ENCODE assay signal across 11 cellular contexts in the genomic region with DNA sequence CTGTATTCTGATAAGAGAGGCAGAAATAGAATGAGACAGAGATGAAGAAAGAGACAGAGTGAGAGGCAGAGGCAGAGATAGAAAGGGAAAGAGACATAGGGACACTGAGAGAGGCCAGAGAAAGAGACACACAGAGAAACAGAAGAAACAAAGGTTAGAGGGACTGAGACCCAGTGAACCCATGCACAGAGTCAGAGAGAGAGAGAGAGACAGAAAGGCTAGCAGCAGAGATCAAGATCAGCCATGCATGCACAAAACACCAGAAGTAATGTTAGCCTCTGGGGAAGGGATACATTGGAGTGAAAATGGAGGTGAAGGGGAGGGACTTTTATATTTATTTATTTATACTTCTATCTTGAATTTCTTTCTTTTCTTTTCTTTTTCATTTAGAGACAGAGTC. TPM values are rescaled to one million over a fixed set of nuclear protein-coding genes. Genes with fewer than 3 reads are reported as not detected.
A peak's percentile ranks its signal among the peaks of the same experiment; 100 is the strongest.
DNase-seq lines count a peak whose midpoint lies in the region; ATAC-seq, FAIRE-seq and TF ChIP-seq lines count a peak whose summit lies in the region.
"Had no signal": no experiment of that assay in that cellular context is flagged by ENCODE, and none has a peak within 500 bp of the region (broad histone marks: within the 10 kb centered on the region; RNA-seq: fewer than 3 reads in every experiment).

No MANE protein-coding gene starts in this region.

- H3K4me3 ChIP-seq in heart left ventricle (no peak overlapping the region), upper lobe of right lung (no peak overlapping the region)
- H3K4me3 ChIP-seq: ascending aorta had no signal

- no peaks in the 10 kb centered on the region for H3K9me3 Mint-ChIP-seq in mesothelial cell of epicardium
- H3K9me3 Mint-ChIP-seq in natural killer cell treated with Interleukin-12 subunit alpha and Interleukin-12 subunit beta and Interleukin-15 and Interleukin-18, amount 100 ng/mL, for 72 hours, result no peaks in the 10 kb centered on the region

- no peak for TF ChIP-seq POLR2A in heart left ventricle (IDR thresholded peaks at IDR 0.05)

- TF ChIP-seq CTCF in mesothelial cell of epicardium (IDR thresholded peaks at IDR 0.05; ENCODE audit: unreplicated experiment) (no peak), heart left ventricle (IDR thresholded peaks at IDR 0.05) (no peak), upper lobe of right lung (IDR thresholded peaks at IDR 0.05) (no peak)

- H3K27ac ChIP-seq in heart left ventricle, result peak overlapping the region in 1 of 12 donors; percentile 23
- no peak overlapping the region for H3K27ac ChIP-seq in upper lobe of right lung

- ATAC-seq in GM18517 (IDR thresholded peaks at IDR 0.05; ENCODE audit: unreplicated experiment) (peak; percentile 43), GM21723 (IDR thresholded peaks at IDR 0.05; ENCODE audit: unreplicated experiment) (peak; percentile 66), HG03575 (IDR thresholded peaks at IDR 0.05; ENCODE audit: extremely low read depth, insufficient number of reproducible peaks, low FRiP score, unreplicated experiment) (peak; percentile 44), heart left ventricle (no peak), upper lobe of right lung (no peak)
- ATAC-seq in natural killer cell treated with Interleukin-12 subunit alpha and Interleukin-12 subunit beta and Interleukin-15 and Interleukin-18, amount 100 ng/mL, for 72 hours, result no peak

- H3K36me3 ChIP-seq in heart left ventricle (no peaks in the 10 kb centered on the region), upper lobe of right lung (no peaks in the 10 kb centered on the region)
- H3K36me3 ChIP-seq: ascending aorta had no signal

- H3K27me3 Mint-ChIP-seq in mesothelial cell of epicardium (ENCODE audit: low read depth), result no peaks in the 10 kb centered on the region
- no peaks in the 10 kb centered on the region for H3K27me3 Mint-ChIP-seq in natural killer cell treated with Interleukin-12 subunit alpha and Interleukin-12 subunit beta and Interleukin-15 and Interleukin-18, amount 100 ng/mL, for 72 hours

- H3K9me3 ChIP-seq in heart left ventricle (no peaks in the 10 kb centered on the region), upper lobe of right lung (no peaks in the 10 kb centered on the region)
- H3K9me3 ChIP-seq: ascending aorta had no signal

- FAIRE-seq in urothelium cell line (lab: Jason Lieb, UNC), result no peak
- FAIRE-seq: islet of Langerhans had no signal

- no peak overlapping the region for H3K4me3 Mint-ChIP-seq in mesothelial cell of epicardium
- no peak overlapping the region for H3K4me3 Mint-ChIP-seq in natural killer cell treated with Interleukin-12 subunit alpha and Interleukin-12 subunit beta and Interleukin-15 and Interleukin-18, amount 100 ng/mL, for 72 hours

- intact Hi-C loops in heart left ventricle (cut with DNase I), result loop anchor here in 1 of 10 donors (5.0 kb wide), 1 partner anchor 39 kb away; no protein-coding TSS in a partner anchor
- intact Hi-C loops in upper lobe of right lung (cut with DNase I), result no loop called here

- no peaks in the 10 kb centered on the region for H3K27me3 ChIP-seq in heart left ventricle
- H3K27me3 ChIP-seq in upper lobe of right lung, result no peaks in the 10 kb centered on the region
- H3K27me3 ChIP-seq: ascending aorta had no signal

- H3K36me3 Mint-ChIP-seq in mesothelial cell of epicardium, result no peaks in the 10 kb centered on the region
- no peaks in the 10 kb centered on the region for H3K36me3 Mint-ChIP-seq in natural killer cell treated with Interleukin-12 subunit alpha and Interleukin-12 subunit beta and Interleukin-15 and Interleukin-18, amount 100 ng/mL, for 72 hours

- peak overlapping the region; percentile 100 for H3K27ac Mint-ChIP-seq in mesothelial cell of epicardium
- H3K27ac Mint-ChIP-seq in natural killer cell treated with Interleukin-12 subunit alpha and Interleukin-12 subunit beta and Interleukin-15 and Interleukin-18, amount 100 ng/mL, for 72 hours, result no peak overlapping the region

- peaks cover 57% of the 10 kb centered on the region for H3K4me1 Mint-ChIP-seq in mesothelial cell of epicardium
- no peaks in the 10 kb centered on the region for H3K4me1 Mint-ChIP-seq in natural killer cell treated with Interleukin-12 subunit alpha and Interleukin-12 subunit beta and Interleukin-15 and Interleukin-18, amount 100 ng/mL, for 72 hours (ENCODE audit: low read depth in 2 of 2)

- DNase-seq in mesothelial cell of epicardium (ENCODE audit: low spot score in 2 of 2, unreplicated experiment in 2 of 2) (no peak), heart left ventricle (no peak), upper lobe of right lung (no peak), urothelium cell line (ENCODE audit: low spot score) (no peak)
- no peak for DNase-seq in natural killer cell treated with Interleukin-12 subunit alpha and Interleukin-12 subunit beta and Interleukin-15 and Interleukin-18, amount 100 ng/mL, for 72 hours (ENCODE audit: low spot score)
- DNase-seq: T1000 had no signal

- peaks cover 0 to 49% (median 11%) of the 10 kb centered on the region in 12 donors for H3K4me1 ChIP-seq in heart left ventricle
- peaks cover 5% of the 10 kb centered on the region for H3K4me1 ChIP-seq in upper lobe of right lung

RNA-seq across cellular contexts. Expression of a gene that starts 14.1 kb away (rescaled TPM):
- 2,843 to 2,896 TPM (median 2,890 TPM) in 3 replicates for total RNA-seq in mesothelial cell of epicardium
- 1,000 to 10,000 TPM in 1 of 9 donors, 100 to 1,000 TPM in 8; 355 to 1,522 (median 471) TPM for total RNA-seq in heart left ventricle
- polyA plus RNA-seq in heart left ventricle, result 100 to 1,000 TPM; 119 to 747 TPM
- 1,248 TPM for total RNA-seq in upper lobe of right lung
- total RNA-seq in natural killer cell treated with Interleukin-12 subunit alpha and Interleukin-12 subunit beta and Interleukin-15 and Interleukin-18, amount 100 ng/mL, for 72 hours, result not detected

RNA-seq across cellular contexts. Expression of a gene that starts 57.6 kb away (rescaled TPM):
- total RNA-seq in mesothelial cell of epicardium, result 92.6 to 101 TPM (median 97.1 TPM) in 3 replicates
- 100 to 1,000 TPM in 1 of 9 donors, 10 to 100 TPM in 8; 52.1 to 149 (median 66.5) TPM for total RNA-seq in heart left ventricle
- polyA plus RNA-seq in heart left ventricle, result 100 to 1,000 TPM in 1 of 2 donors, 10 to 100 TPM in 1; 92.0 to 102 TPM
- total RNA-seq in upper lobe of right lung, result 62.4 TPM
- total RNA-seq in natural killer cell treated with Interleukin-12 subunit alpha and Interleukin-12 subunit beta and Interleukin-15 and Interleukin-18, amount 100 ng/mL, for 72 hours, result 10 to 100 TPM; 60.0 to 84.9 TPM

Comparison
In these comparisons a context has a peak if more than half of its experiments do, and no peak if none do; other contexts are left out.
1. ATAC-seq: peak in GM18517 (single experiment), GM21723 (single experiment) and HG03575 (single experiment); none in heart left ventricle (0 of 4), upper lobe of right lung (single experiment) and natural killer cell treated with Interleukin-12 subunit alpha and Interleukin-12 subunit beta and Interleukin-15 and Interleukin-18, amount 100 ng/mL, for 72 hours (0 of 2).
2. RNA of a gene that starts 14.1 kb away (total RNA-seq): 2,843 to 2,896 TPM in mesothelial cell of epicardium, 1,248 TPM in upper lobe of right lung (single experiment) and 355 to 1,522 TPM in heart left ventricle; not detected in natural killer cell treated with Interleukin-12 subunit alpha and Interleukin-12 subunit beta and Interleukin-15 and Interleukin-18, amount 100 ng/mL, for 72 hours; every median in the first group is over 100 times any median in the second.